9 cellular contexts compared by ENCODE assay signal in the genomic region with DNA sequence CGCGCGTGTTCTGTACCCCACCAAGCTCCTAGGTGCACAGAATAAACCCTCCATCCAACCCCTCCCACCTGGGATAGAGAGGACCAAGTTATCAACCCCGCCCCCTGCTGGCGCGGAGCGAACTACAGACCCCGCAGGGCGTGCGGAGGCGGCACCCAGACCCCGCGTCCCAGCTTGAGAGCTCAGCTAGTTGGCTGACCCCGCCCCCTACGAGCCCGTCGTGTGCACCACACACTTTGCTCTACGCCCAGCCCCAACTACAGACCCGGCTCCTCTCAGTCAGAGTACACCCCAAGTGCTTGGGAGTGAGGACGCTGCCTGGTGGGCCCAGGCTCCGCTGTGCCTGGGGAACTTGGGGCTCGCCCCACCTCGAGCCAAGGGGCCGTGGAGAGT. TPM values are rescaled to one million over a fixed set of nuclear protein-coding genes. Genes with fewer than 3 reads are reported as not detected.
A peak's percentile ranks its signal among the peaks of the same experiment; 100 is the strongest.
DNase-seq lines count a peak whose midpoint lies in the region; ATAC-seq, FAIRE-seq and TF ChIP-seq lines count a peak whose summit lies in the region.
"Had no signal": no experiment of that assay in that cellular context is flagged by ENCODE, and none has a peak within 500 bp of the region (broad histone marks: within the 10 kb centered on the region; RNA-seq: fewer than 3 reads in every experiment).

No MANE protein-coding gene starts in this region.

- peaks cover 3% of the 10 kb centered on the region for H3K4me1 Mint-ChIP-seq in glutamatergic neuron (ENCODE audit: low read depth, unreplicated experiment)

- H3K27me3 ChIP-seq in H7 (ENCODE audit: control insufficient read depth, insufficient read depth, low read length) (peaks cover 48% of the 10 kb centered on the region), small intestine (ENCODE audit: control insufficient read depth in 2 of 2, insufficient read depth in 2 of 2, low read length in 2 of 2) (peaks cover 3 to 28% of the 10 kb centered on the region in 2 donors)

- DNase-seq in H7 (peak; percentile 90), glutamatergic neuron (peak; percentile 93), small intestine (peak; percentile 6), NOMO-1 treated with dmso at 0.1 percent for 144 hours (lab: John Stamatoyannopoulos, UW; ENCODE audit: unreplicated experiment) (no peak), SW 1271 (lab: John Stamatoyannopoulos, UW) (no peak)
- peak; percentile 22 to 41 for DNase-seq in activated CD4-positive, alpha-beta T cell treated with anti-CD3 and anti-CD28 coated beads, Interleukin-2, amount 50 U/mL, for 48 hours

- H3K27ac ChIP-seq in small intestine (ENCODE audit: low read depth in 1 of 2, low read length in 1 of 2) = no peak overlapping the region

- ATAC-seq in GM21576 (IDR thresholded peaks at IDR 0.05; ENCODE audit: unreplicated experiment) = no peak
- no peak for ATAC-seq in HG02884 (IDR thresholded peaks at IDR 0.05; ENCODE audit: unreplicated experiment)

- no peaks in the 10 kb centered on the region for H3K9me3 ChIP-seq in small intestine (ENCODE audit: control insufficient read depth, low read depth)

- FAIRE-seq in small intestine (lab: Jason Lieb, UNC) = no peak

- peak; percentile 69 for TF ChIP-seq CTCF in glutamatergic neuron (IDR thresholded peaks at IDR 0.05; ENCODE audit: partially characterized antibody, unreplicated experiment)

- H3K36me3 ChIP-seq in H7 (replicated peaks; ENCODE audit: control insufficient read depth, insufficient read depth, low read length) (no peaks in the 10 kb centered on the region), small intestine (ENCODE audit: control insufficient read depth in 2 of 2, insufficient read depth in 2 of 2, low read length in 2 of 2) (no peaks in the 10 kb centered on the region)

- peak overlapping the region; percentile 28 for H3K27ac Mint-ChIP-seq in glutamatergic neuron (ENCODE audit: unreplicated experiment)

- no peaks in the 10 kb centered on the region for H3K36me3 Mint-ChIP-seq in glutamatergic neuron (ENCODE audit: unreplicated experiment)

- 4 to 9% (median 7%) methylated on average over 20 to 24 of the region's 24 CpGs for WGBS in small intestine, 3 donors

- no peaks in the 10 kb centered on the region for H3K4me1 ChIP-seq in small intestine (ENCODE audit: control insufficient read depth in 2 of 2, insufficient read depth in 1 of 2, low read depth in 1 of 2, low read length in 1 of 2)

- H3K4me3 Mint-ChIP-seq in glutamatergic neuron (ENCODE audit: unreplicated experiment) = peak overlapping the region; percentile 76

- H3K4me3 ChIP-seq in H7 (ENCODE audit: insufficient read depth, low read depth, low read length) = peak overlapping the region; percentile 67
- no peak overlapping the region for H3K4me3 ChIP-seq in small intestine (ENCODE audit: low read depth in 1 of 2, low read length in 2 of 2)

- H3K27me3 Mint-ChIP-seq in glutamatergic neuron (ENCODE audit: unreplicated experiment) = peaks cover 8% of the 10 kb centered on the region

- peaks cover 5% of the 10 kb centered on the region for H3K9me3 Mint-ChIP-seq in glutamatergic neuron (ENCODE audit: unreplicated experiment)

RNA-seq across cellular contexts. Expression of a gene that starts 1.5 kb away (rescaled TPM):
- 0.52 and 1.3 TPM in 2 replicates for total RNA-seq in H7 (2014; rRNA removed; shearing (Covaris generic))
- total RNA-seq in glutamatergic neuron (ENCODE audit: unreplicated experiment) = 6.8 TPM
- polyA plus RNA-seq in small intestine = under 1 TPM in 2 of 3 donors, not detected in 1; 0.19 to 0.27 TPM
- total RNA-seq: pulmonary artery endothelial cell had no signal

Comparison
In these comparisons a context has a peak if more than half of its experiments do, and no peak if none do; other contexts are left out.
1. DNase-seq: peak in H7 (single experiment), activated CD4-positive, alpha-beta T cell treated with anti-CD3 and anti-CD28 coated beads, Interleukin-2, amount 50 U/mL, for 48 hours (2 of 2), glutamatergic neuron (single experiment) and small intestine (single experiment); none in NOMO-1 treated with dmso at 0.1 percent for 144 hours (single experiment) and SW 1271 (0 of 2).